In genomic region chr7:18552943-18553584, GRCh38 we compare ENCODE assay signal across 9 cellular contexts. TPM values are rescaled to one million over a fixed set of nuclear protein-coding genes. Genes with fewer than 3 reads are reported as not detected.
DNase-seq lines count a peak whose midpoint lies in the region; ATAC-seq and TF ChIP-seq lines count a peak whose summit lies in the region.
"Had no signal": no experiment of that assay in that cellular context is flagged by ENCODE, and none has a peak within 500 bp of the region (broad histone marks: within the 10 kb centered on the region; RNA-seq: fewer than 3 reads in every experiment).

No MANE protein-coding gene starts in this region.

- intact Hi-C loops in activated B cell treated with CpG ODN at 0.5 μM for 24 hours (cut with micrococcal nuclease) (loop anchor here (1.0 to 2.0 kb wide), 3 partner anchors 8 to 14 kb away; no protein-coding TSS in a partner anchor), mammary epithelial cell (cut with micrococcal nuclease) (no loop called here)

- H3K4me3 ChIP-seq in LNCaP clone FGC (ENCODE audit: low read depth, low read length) (peak overlapping the region; percentile 21; the same call in 1 of the 2 replicates), mammary epithelial cell (replicated peaks in 1 of 3; ENCODE audit: insufficient read depth in 1 of 3, low read depth in 2 of 3, low read length in 3 of 3) (no peak overlapping the region)
- H3K4me3 ChIP-seq: SJCRH30 had no signal

- H3K4me3 Mint-ChIP-seq in activated B cell treated with CpG ODN at 0.5 μM for 24 hours (peak overlapping the region; percentile 57), neural crest cell (no peak overlapping the region)
- no peak overlapping the region for H3K4me3 Mint-ChIP-seq in stimulated activated effector memory CD8-positive, alpha-beta T cell treated with anti-CD3 and anti-CD28 coated beads, Interleukin-12 subunit alpha, Interleukin-12 subunit beta, amount 100 ng/mL, for 72 hours
- H3K4me3 Mint-ChIP-seq in activated T-cell treated with anti-CD3 and anti-CD28 coated beads, Interleukin-2, amount 50 U/mL, for 4 hours, result no peak overlapping the region

- peak overlapping the region; percentile 80 for H3K27ac Mint-ChIP-seq in activated B cell treated with CpG ODN at 0.5 μM for 24 hours
- H3K27ac Mint-ChIP-seq in neural crest cell (ENCODE audit: unreplicated experiment), result peak overlapping the region; percentile 39
- H3K27ac Mint-ChIP-seq in stimulated activated effector memory CD8-positive, alpha-beta T cell treated with anti-CD3 and anti-CD28 coated beads, Interleukin-12 subunit alpha, Interleukin-12 subunit beta, amount 100 ng/mL, for 72 hours, result no peak overlapping the region

- H3K79me2 ChIP-seq in mammary epithelial cell (ENCODE audit: insufficient read depth, low read length), result peaks cover 3% of the 10 kb centered on the region

- in situ Hi-C loops in mammary epithelial cell (cut with MboI; ENCODE audit: low sequenced_read_pairs in 2 of 2), result no loop called here

- H3K27me3 Mint-ChIP-seq in activated B cell treated with CpG ODN at 0.5 μM for 24 hours (no peaks in the 10 kb centered on the region), neural crest cell (ENCODE audit: low read depth) (no peaks in the 10 kb centered on the region)
- no peaks in the 10 kb centered on the region for H3K27me3 Mint-ChIP-seq in activated T-cell treated with anti-CD3 and anti-CD28 coated beads, Interleukin-2, amount 50 U/mL, for 4 hours (ENCODE audit: low read depth)

- 89% methylated on average over 7 of the region's 7 CpGs for WGBS in mammary epithelial cell (ENCODE audit: low coverage, missing lambda C conversion rate)

- no peak overlapping the region for H3K4me2 ChIP-seq in mammary epithelial cell (ENCODE audit: insufficient read depth, low read depth, low read length)

- dilution Hi-C loops in mammary epithelial cell (cut with HindIII; ENCODE audit: low sequenced_read_pairs), result loop anchor here (25.0 kb wide), 1 partner anchor 191 kb away; no protein-coding TSS in a partner anchor

- H3K4me1 ChIP-seq in mammary epithelial cell (ENCODE audit: insufficient read depth, low read length), result peaks cover 6% of the 10 kb centered on the region
- H3K4me1 ChIP-seq: SJCRH30 had no signal

- H4K20me1 ChIP-seq in mammary epithelial cell (ENCODE audit: insufficient read depth, low read length), result no peaks in the 10 kb centered on the region

- no peaks in the 10 kb centered on the region for H3K27me3 ChIP-seq in mammary epithelial cell (ENCODE audit: insufficient read depth, low read length)
- H3K27me3 ChIP-seq: SJCRH30 had no signal

- no peak overlapping the region for H3K27ac ChIP-seq in mammary epithelial cell (ENCODE audit: insufficient read depth, low read depth, low read length)
- H3K27ac ChIP-seq: SJCRH30 had no signal

- TF ChIP-seq CTCF in LNCaP clone FGC (IDR thresholded peaks at IDR 0.05; ENCODE audit: control insufficient read depth, extremely low read depth, insufficient read depth) (no peak), activated B cell treated with CpG ODN at 0.5 μM for 24 hours (IDR thresholded peaks at IDR 0.05) (no peak), neural crest cell (conservative IDR thresholded peaks at IDR 0.05) (no peak), mammary epithelial cell (conservative IDR thresholded peaks at IDR 0.05 in 1 of 2, IDR thresholded peaks at IDR 0.05 in 1 of 2; ENCODE audit: extremely low read depth in 1 of 2, insufficient read depth in 1 of 2, low read depth in 1 of 2, low read length in 2 of 2) (no peak)

- BruUV-seq in mammary epithelial cell (replicated peaks; lab: Mats Ljungman, UMichigan), result no TSS peak

- H3K9ac ChIP-seq in mammary epithelial cell (ENCODE audit: insufficient read depth, low read length), result no peak overlapping the region

- no peaks in the 10 kb centered on the region for H3K9me3 Mint-ChIP-seq in activated B cell treated with CpG ODN at 0.5 μM for 24 hours
- H3K9me3 Mint-ChIP-seq in neural crest cell, result no peaks in the 10 kb centered on the region
- no peaks in the 10 kb centered on the region for H3K9me3 Mint-ChIP-seq in stimulated activated effector memory CD8-positive, alpha-beta T cell treated with anti-CD3 and anti-CD28 coated beads, Interleukin-12 subunit alpha, Interleukin-12 subunit beta, amount 100 ng/mL, for 72 hours
- no peaks in the 10 kb centered on the region for H3K9me3 Mint-ChIP-seq in activated T-cell treated with anti-CD3 and anti-CD28 coated beads, Interleukin-2, amount 50 U/mL, for 4 hours

- POLR2A ChIA-PET in activated B cell treated with CpG ODN at 0.5 μM for 24 hours (lab: Charles Lee), result interaction anchor here (1.3 to 2.2 kb wide), 4 partner anchors 14 to 44 kb away, joined by 4 to 9 read pairs (median 8); no protein-coding TSS in a partner anchor

- peak; percentile 77 for ATAC-seq in activated B cell treated with CpG ODN at 0.5 μM for 24 hours (ENCODE audit: low read depth)
- no peak for ATAC-seq in stimulated activated effector memory CD8-positive, alpha-beta T cell treated with anti-CD3 and anti-CD28 coated beads, Interleukin-12 subunit alpha, Interleukin-12 subunit beta, amount 100 ng/mL, for 72 hours
- ATAC-seq in activated T-cell treated with anti-CD3 and anti-CD28 coated beads, Interleukin-2, amount 50 U/mL, for 4 hours, result no peak

- no peaks in the 10 kb centered on the region for H3K9me3 ChIP-seq in mammary epithelial cell (replicated peaks; ENCODE audit: insufficient read depth, low read length)
- H3K9me3 ChIP-seq: SJCRH30 had no signal

- H3K36me3 ChIP-seq in mammary epithelial cell (ENCODE audit: insufficient read depth, low read length), result no peaks in the 10 kb centered on the region
- H3K36me3 ChIP-seq: SJCRH30 had no signal

- peak; percentile 29 for DNase-seq in EH (ENCODE audit: low read depth)
- DNase-seq in LNCaP clone FGC (ENCODE audit: low read depth), result peak; percentile 90
- no peak for DNase-seq in activated B cell treated with CpG ODN at 0.5 μM for 24 hours
- no peak for DNase-seq in neural crest cell (ENCODE audit: low read depth, low spot score)
- no peak for DNase-seq in mammary epithelial cell
- no peak for DNase-seq in stimulated activated effector memory CD8-positive, alpha-beta T cell treated with anti-CD3 and anti-CD28 coated beads, Interleukin-12 subunit alpha, Interleukin-12 subunit beta, amount 100 ng/mL, for 72 hours (ENCODE audit: low spot score in 2 of 2)
- no peak for DNase-seq in activated T-cell treated with anti-CD3 and anti-CD28 coated beads, Interleukin-2, amount 50 U/mL, for 4 hours
- no peak for DNase-seq in ureter (ENCODE audit: low spot score)
- DNase-seq: SJCRH30 had no signal

- H3K36me3 Mint-ChIP-seq in activated B cell treated with CpG ODN at 0.5 μM for 24 hours (ENCODE audit: low read depth), result peaks cover 13% of the 10 kb centered on the region
- H3K36me3 Mint-ChIP-seq in neural crest cell (ENCODE audit: low read depth), result no peaks in the 10 kb centered on the region
- H3K36me3 Mint-ChIP-seq in stimulated activated effector memory CD8-positive, alpha-beta T cell treated with anti-CD3 and anti-CD28 coated beads, Interleukin-12 subunit alpha, Interleukin-12 subunit beta, amount 100 ng/mL, for 72 hours, result no peaks in the 10 kb centered on the region
- no peaks in the 10 kb centered on the region for H3K36me3 Mint-ChIP-seq in activated T-cell treated with anti-CD3 and anti-CD28 coated beads, Interleukin-2, amount 50 U/mL, for 4 hours (ENCODE audit: insufficient read depth)

- CTCF ChIA-PET in activated B cell treated with CpG ODN at 0.5 μM for 24 hours (lab: Charles Lee), result interaction anchor here (1.3 to 2.6 kb wide), 3 partner anchors 11 to 45 kb away, joined by 3 to 13 read pairs (median 5); no protein-coding TSS in a partner anchor
- CTCF ChIA-PET in mammary epithelial cell (lab: Charles Lee; ENCODE audit: low non-redundant PET), result no interaction called here

- H2AFZ ChIP-seq in mammary epithelial cell (ENCODE audit: low read depth, low read length), result no peak overlapping the region

- H3K4me1 Mint-ChIP-seq in activated B cell treated with CpG ODN at 0.5 μM for 24 hours, result peaks cover 61% of the 10 kb centered on the region
- peaks cover 12% of the 10 kb centered on the region for H3K4me1 Mint-ChIP-seq in neural crest cell
- H3K4me1 Mint-ChIP-seq in stimulated activated effector memory CD8-positive, alpha-beta T cell treated with anti-CD3 and anti-CD28 coated beads, Interleukin-12 subunit alpha, Interleukin-12 subunit beta, amount 100 ng/mL, for 72 hours, result no peaks in the 10 kb centered on the region
- H3K4me1 Mint-ChIP-seq in activated T-cell treated with anti-CD3 and anti-CD28 coated beads, Interleukin-2, amount 50 U/mL, for 4 hours (ENCODE audit: low read depth), result no peaks in the 10 kb centered on the region

RNA-seq across cellular contexts. Expression of gene HDAC9, which starts 57.5 kb away (rescaled TPM):
- total RNA-seq in activated B cell treated with CpG ODN at 0.5 μM for 24 hours, result 136 and 149 TPM in 2 replicates
- total RNA-seq in neural crest cell, result 28.3 and 32.3 TPM in 2 replicates
- total RNA-seq in mammary epithelial cell, result 10 to 100 TPM; 33.3 to 34.0 TPM
- 5.9 TPM for polyA plus RNA-seq in mammary epithelial cell
- 10.0 TPM for polyA minus RNA-seq in mammary epithelial cell
- total RNA-seq in activated T-cell treated with anti-CD3 and anti-CD28 coated beads, Interleukin-2, amount 50 U/mL, for 4 hours, result 1 to 10 TPM in 1 of 3 donors, under 1 TPM in 2; 0.40 to 3.0 (median 0.74) TPM
- 20.0 TPM for total RNA-seq in ureter

Comparison
In these comparisons a context has a peak if more than half of its experiments do, and no peak if none do; other contexts are left out.
1. DNase-seq: peak in EH (single experiment) and LNCaP clone FGC (single experiment); none in activated B cell treated with CpG ODN at 0.5 μM for 24 hours (single experiment), neural crest cell (single experiment), mammary epithelial cell (single experiment), stimulated activated effector memory CD8-positive, alpha-beta T cell treated with anti-CD3 and anti-CD28 coated beads, Interleukin-12 subunit alpha, Interleukin-12 subunit beta, amount 100 ng/mL, for 72 hours (0 of 2), activated T-cell treated with anti-CD3 and anti-CD28 coated beads, Interleukin-2, amount 50 U/mL, for 4 hours (single experiment) and ureter (single experiment).